Comparison of ENCODE assay signal across 10 cellular contexts in the genomic region with DNA sequence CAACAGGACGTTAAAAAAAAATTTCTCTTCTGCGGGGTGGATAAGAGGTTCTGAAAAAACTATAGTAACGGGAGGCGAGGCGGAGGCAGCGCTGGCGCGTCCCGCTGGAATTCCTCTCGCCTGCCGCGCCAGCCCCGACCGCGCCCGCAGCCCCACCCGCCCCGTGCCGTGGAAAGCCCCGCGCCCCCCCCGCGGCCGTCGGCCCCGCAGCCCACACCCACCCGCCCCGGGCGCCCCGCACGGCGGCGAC. TPM values are rescaled to one million over a fixed set of nuclear protein-coding genes. Genes with fewer than 3 reads are reported as not detected.
DNase-seq lines count a peak whose midpoint lies in the region; ATAC-seq, FAIRE-seq and TF ChIP-seq lines count a peak whose summit lies in the region.
"Had no signal": no experiment of that assay in that cellular context is flagged by ENCODE, and none has a peak within 500 bp of the region (broad histone marks: within the 10 kb centered on the region; RNA-seq: fewer than 3 reads in every experiment).

No MANE protein-coding gene starts in this region.

- H4K20me1 ChIP-seq in astrocyte (ENCODE audit: insufficient read depth, low read length) = peaks cover 18% of the 10 kb centered on the region

- H3K9me3 Mint-ChIP-seq in astrocyte (ENCODE audit: unreplicated experiment) = no peaks in the 10 kb centered on the region

- peak in 1 of 4 donors; percentile 0 for TF ChIP-seq EP300 in upper lobe of left lung (IDR thresholded peaks at IDR 0.05)

- no peak for FAIRE-seq in astrocyte (lab: Jason Lieb, UNC)
- FAIRE-seq: A204.1, colon had no signal

- peaks cover 7% of the 10 kb centered on the region for H3K4me1 Mint-ChIP-seq in astrocyte (ENCODE audit: low read depth, unreplicated experiment)

- no peaks in the 10 kb centered on the region for H3K27me3 ChIP-seq in astrocyte (ENCODE audit: insufficient read depth, low read length)
- H3K27me3 ChIP-seq in right lobe of liver = no peaks in the 10 kb centered on the region
- H3K27me3 ChIP-seq in upper lobe of left lung = no peaks in the 10 kb centered on the region

- H3K36me3 Mint-ChIP-seq in astrocyte (ENCODE audit: low read depth, unreplicated experiment) = no peaks in the 10 kb centered on the region

- H3K27ac Mint-ChIP-seq in astrocyte (ENCODE audit: unreplicated experiment) = no peak overlapping the region

- peak overlapping the region; percentile 76 for H3K4me3 Mint-ChIP-seq in astrocyte (ENCODE audit: unreplicated experiment)

- H3K4me2 ChIP-seq in astrocyte (ENCODE audit: low read length) = peak overlapping the region; percentile 88

- intact Hi-C loops in right lobe of liver (cut with DNase I) = loop anchor here in 1 of 2 donors (10.0 kb wide), 1 partner anchor 219 kb away; no protein-coding TSS in a partner anchor

- no peaks in the 10 kb centered on the region for H3K36me3 ChIP-seq in astrocyte (ENCODE audit: insufficient read depth, low read length)
- H3K36me3 ChIP-seq in right lobe of liver = no peaks in the 10 kb centered on the region
- H3K36me3 ChIP-seq in upper lobe of left lung = no peaks in the 10 kb centered on the region

- no peak overlapping the region for H2AFZ ChIP-seq in astrocyte (ENCODE audit: low read depth, low read length)

- peak overlapping the region; percentile 93 for H3K27ac ChIP-seq in astrocyte (ENCODE audit: low read depth, low read length)
- H3K27ac ChIP-seq in right lobe of liver = peak overlapping the region; percentile 97 to 100 (median 98)
- H3K27ac ChIP-seq in upper lobe of left lung = peak overlapping the region; percentile 97 to 100 (median 100)

- TF ChIP-seq POLR2A in right lobe of liver (IDR thresholded peaks at IDR 0.05) (no peak), upper lobe of left lung (IDR thresholded peaks at IDR 0.05) (peak in 1 of 4 donors; percentile 7)

- ATAC-seq in HG03103 (IDR thresholded peaks at IDR 0.05; ENCODE audit: low read depth, unreplicated experiment) = peak; percentile 8
- ATAC-seq in right lobe of liver = peak; percentile 14 to 41 (median 34)
- ATAC-seq in upper lobe of left lung (ENCODE audit: low FRiP score in 2 of 2) = peak in 1 of 2 donors; percentile 51

- H3K4me1 ChIP-seq in astrocyte (ENCODE audit: insufficient read depth, low read length) (peaks cover 9% of the 10 kb centered on the region), right lobe of liver (peaks cover 0 to 15% (median 6%) of the 10 kb centered on the region in 4 donors), upper lobe of left lung (peaks cover 11 to 24% (median 14%) of the 10 kb centered on the region in 4 donors)

- TF ChIP-seq CTCF in astrocyte (IDR thresholded peaks at IDR 0.05; ENCODE audit: insufficient read depth, low read depth, low read length) (no peak), right lobe of liver (IDR thresholded peaks at IDR 0.05) (no peak), upper lobe of left lung (IDR thresholded peaks at IDR 0.05) (no peak)

- DNase-seq in DMS53 treated with DMSO at 0.1 percent for 48 hours (lab: John Stamatoyannopoulos, UW; ENCODE audit: unreplicated experiment) (peak; percentile 13), DMS53 (lab: John Stamatoyannopoulos, UW) (no peak), astrocyte (ENCODE audit: low read depth) (no peak), right lobe of liver (peak in 1 of 3 donors; percentile 69), upper lobe of left lung (peak in 1 of 2 donors; percentile 33), medulla oblongata (ENCODE audit: extremely low spot score) (no peak)
- DNase-seq in stimulated activated naive CD4-positive, alpha-beta T cell (lab: John Stamatoyannopoulos, UW) = no peak

- no peaks in the 10 kb centered on the region for H3K27me3 Mint-ChIP-seq in astrocyte (ENCODE audit: low read depth, unreplicated experiment)

- WGBS in right lobe of liver (ENCODE audit: insufficient coverage, low coverage, low lambda C conversion rate, missing lambda C conversion rate) = 3% methylated on average over 6 of the region's 33 CpGs
- WGBS in upper lobe of left lung, 2 donors = 0% methylated on average over 2 to 3 of the region's 33 CpGs

- H3K9me3 ChIP-seq in astrocyte (ENCODE audit: insufficient read depth, low read depth, low read length) (no peaks in the 10 kb centered on the region), right lobe of liver (no peaks in the 10 kb centered on the region), upper lobe of left lung (no peaks in the 10 kb centered on the region)

- H3K9ac ChIP-seq in astrocyte (ENCODE audit: low read length) = peak overlapping the region; percentile 88

- H3K4me3 ChIP-seq in astrocyte (ENCODE audit: insufficient read depth, low read depth, low read length) (peak overlapping the region; percentile 82), right lobe of liver (peak overlapping the region; percentile 71 to 77 (median 75)), upper lobe of left lung (peak overlapping the region in 3 of 4 donors; percentile 66 to 93 (median 87))

- peaks cover 47% of the 10 kb centered on the region for H3K79me2 ChIP-seq in astrocyte (ENCODE audit: insufficient read depth, low read length)

RNA-seq across cellular contexts. Expression of a gene that starts 0.5 kb away (rescaled TPM):
- 202 and 204 TPM in 2 replicates for total RNA-seq in astrocyte
- total RNA-seq in right lobe of liver = 10 to 100 TPM; 47.6 to 80.8 (median 76.3) TPM
- 100 to 1,000 TPM; 181 to 273 (median 226) TPM for total RNA-seq in upper lobe of left lung
